1 cellular context compared by ENCODE assay signal in the genomic region with DNA sequence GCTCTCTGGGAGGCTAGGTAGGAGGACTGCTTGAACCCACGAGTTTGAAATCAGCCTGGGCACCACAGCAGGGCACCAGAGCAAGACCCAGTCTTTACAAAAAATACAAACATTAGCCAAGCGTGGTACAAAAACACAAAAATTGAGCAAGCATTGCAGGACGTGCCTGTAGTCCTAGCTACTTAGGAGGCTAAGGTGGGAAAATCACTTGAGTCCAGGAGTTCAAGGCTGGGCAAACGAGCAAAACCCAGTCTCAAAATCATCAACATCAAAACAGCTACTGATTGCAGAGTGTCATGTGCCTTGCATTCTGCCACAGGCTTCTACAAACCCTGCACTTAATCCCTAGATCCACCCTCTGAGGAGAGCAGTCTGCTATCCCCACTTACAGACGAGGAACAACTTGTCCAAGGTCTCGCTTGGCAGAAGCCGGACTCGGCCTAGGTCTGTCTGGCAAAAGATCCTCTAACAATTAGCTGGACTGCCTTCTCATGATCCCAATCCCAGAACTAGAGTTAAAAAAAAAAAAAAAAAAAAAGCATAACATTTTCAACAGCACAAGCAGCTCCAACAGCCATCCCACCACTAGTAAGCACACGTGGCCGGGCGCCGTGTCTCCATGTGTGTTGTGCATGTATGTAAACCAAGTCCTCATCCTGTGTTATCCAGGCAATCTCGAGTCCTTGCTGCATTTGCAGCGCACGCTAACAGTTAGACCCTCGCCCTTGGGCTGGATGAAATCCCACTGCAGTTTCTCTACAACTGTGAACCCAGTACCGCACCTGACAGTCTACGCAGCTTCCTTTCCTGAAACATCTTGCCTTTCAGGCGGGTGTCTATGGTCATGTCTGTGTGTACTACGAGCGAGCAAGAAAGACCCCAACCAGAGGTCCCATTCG.
TF ChIP-seq lines count a peak whose summit lies in the region.

No MANE protein-coding gene starts in this region.

TF ChIP-seq in liver, 16 proteins besides CTCF, POLR2A, EP300 and RAD21 (continued from another document):
- TF ChIP-seq, protein P1, sequence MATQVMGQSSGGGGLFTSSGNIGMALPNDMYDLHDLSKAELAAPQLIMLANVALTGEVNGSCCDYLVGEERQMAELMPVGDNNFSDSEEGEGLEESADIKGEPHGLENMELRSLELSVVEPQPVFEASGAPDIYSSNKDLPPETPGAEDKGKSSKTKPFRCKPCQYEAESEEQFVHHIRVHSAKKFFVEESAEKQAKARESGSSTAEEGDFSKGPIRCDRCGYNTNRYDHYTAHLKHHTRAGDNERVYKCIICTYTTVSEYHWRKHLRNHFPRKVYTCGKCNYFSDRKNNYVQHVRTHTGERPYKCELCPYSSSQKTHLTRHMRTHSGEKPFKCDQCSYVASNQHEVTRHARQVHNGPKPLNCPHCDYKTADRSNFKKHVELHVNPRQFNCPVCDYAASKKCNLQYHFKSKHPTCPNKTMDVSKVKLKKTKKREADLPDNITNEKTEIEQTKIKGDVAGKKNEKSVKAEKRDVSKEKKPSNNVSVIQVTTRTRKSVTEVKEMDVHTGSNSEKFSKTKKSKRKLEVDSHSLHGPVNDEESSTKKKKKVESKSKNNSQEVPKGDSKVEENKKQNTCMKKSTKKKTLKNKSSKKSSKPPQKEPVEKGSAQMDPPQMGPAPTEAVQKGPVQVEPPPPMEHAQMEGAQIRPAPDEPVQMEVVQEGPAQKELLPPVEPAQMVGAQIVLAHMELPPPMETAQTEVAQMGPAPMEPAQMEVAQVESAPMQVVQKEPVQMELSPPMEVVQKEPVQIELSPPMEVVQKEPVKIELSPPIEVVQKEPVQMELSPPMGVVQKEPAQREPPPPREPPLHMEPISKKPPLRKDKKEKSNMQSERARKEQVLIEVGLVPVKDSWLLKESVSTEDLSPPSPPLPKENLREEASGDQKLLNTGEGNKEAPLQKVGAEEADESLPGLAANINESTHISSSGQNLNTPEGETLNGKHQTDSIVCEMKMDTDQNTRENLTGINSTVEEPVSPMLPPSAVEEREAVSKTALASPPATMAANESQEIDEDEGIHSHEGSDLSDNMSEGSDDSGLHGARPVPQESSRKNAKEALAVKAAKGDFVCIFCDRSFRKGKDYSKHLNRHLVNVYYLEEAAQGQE (IDR thresholded peaks at IDR 0.05): no peak
- no peak for TF ChIP-seq HNF4G (IDR thresholded peaks at IDR 0.05)
